ENCODE assay signal across 16 cellular contexts in genomic region chr7:97021443-97022261, GRCh38. TPM values are rescaled to one million over a fixed set of nuclear protein-coding genes. Genes with fewer than 3 reads are reported as not detected.
DNase-seq lines count a peak whose midpoint lies in the region; ATAC-seq lines count a peak whose summit lies in the region.
"Had no signal": no experiment of that assay in that cellular context is flagged by ENCODE, and none has a peak within 500 bp of the region (broad histone marks: within the 10 kb centered on the region; RNA-seq: fewer than 3 reads in every experiment).

No MANE protein-coding gene starts in this region.

- H3K36me3 Mint-ChIP-seq in activated naive CD4-positive, alpha-beta T cell treated with anti-CD3 and anti-CD28 coated beads, Interleukin-2, amount 10 ng/mL, durations not matched to agents 7 days and 5 days, result peaks cover 8% of the 10 kb centered on the region
- H3K36me3 Mint-ChIP-seq in activated naive CD4-positive, alpha-beta T cell treated with anti-CD3 and anti-CD28 coated beads, Interleukin-2, amount 50 U/mL, for 72 hours, result peaks cover 16 to 30% of the 10 kb centered on the region in 2 donors
- H3K36me3 Mint-ChIP-seq in activated naive CD8-positive, alpha-beta T cell, result no peaks in the 10 kb centered on the region
- peaks cover 7 to 24% of the 10 kb centered on the region in 2 donors for H3K36me3 Mint-ChIP-seq in stimulated activated naive B cell treated with anti-CD40 and anti-IgM and Interleukin-4, amounts not matched to agents 10 μg/mL and 1 μg/mL and 100 μg/mL, for 72 hours

- H3K4me1 Mint-ChIP-seq in activated naive CD4-positive, alpha-beta T cell treated with anti-CD3 and anti-CD28 coated beads, Interleukin-2, amount 10 ng/mL, durations not matched to agents 7 days and 5 days, result peaks cover 24% of the 10 kb centered on the region
- H3K4me1 Mint-ChIP-seq in activated naive CD8-positive, alpha-beta T cell (ENCODE audit: low read depth), result peaks cover 58% of the 10 kb centered on the region
- H3K4me1 Mint-ChIP-seq in stimulated activated naive B cell treated with anti-CD40 and anti-IgM and Interleukin-4, amounts not matched to agents 10 μg/mL and 1 μg/mL and 100 μg/mL, for 72 hours, result peaks cover 34 to 56% of the 10 kb centered on the region in 2 donors

- peak overlapping the region; percentile 43; the same call in 1 of the 2 replicates for H3K4me3 ChIP-seq in iPS-18c (ENCODE audit: insufficient read depth, low read depth, low read length)
- H3K4me3 ChIP-seq: colonic mucosa, K562 had no signal

- peaks cover 5% of the 10 kb centered on the region for H3K9me3 ChIP-seq in iPS-18c (ENCODE audit: control insufficient read depth, insufficient read depth, low read length)
- H3K9me3 ChIP-seq: colonic mucosa had no signal

- no peak for ATAC-seq in activated naive CD4-positive, alpha-beta T cell treated with anti-CD3 and anti-CD28 coated beads, Interleukin-2, amount 50 U/mL, for 72 hours
- no peak for ATAC-seq in stimulated activated naive B cell treated with anti-CD40 and anti-IgM and Interleukin-4, amounts not matched to agents 10 μg/mL and 1 μg/mL and 100 μg/mL, for 72 hours (replicated peaks)
- no peak for ATAC-seq in GM18519 (IDR thresholded peaks at IDR 0.05; ENCODE audit: low FRiP score, unreplicated experiment)
- ATAC-seq: K562 had no signal

- CTCF ChIA-PET in activated naive CD4-positive, alpha-beta T cell treated with anti-CD3 and anti-CD28 coated beads, Interleukin-2, amount 10 ng/mL, durations not matched to agents 7 days and 5 days (lab: Charles Lee), result interaction anchor here (1.1 kb wide), 2 partner anchors 14 to 946 kb away, joined by 3 to 4 read pairs; no protein-coding TSS in a partner anchor

- DNase-seq in activated naive CD4-positive, alpha-beta T cell treated with anti-CD3 and anti-CD28 coated beads, Interleukin-2, amount 10 ng/mL, durations not matched to agents 7 days and 5 days, result no peak
- DNase-seq in activated naive CD4-positive, alpha-beta T cell treated with anti-CD3 and anti-CD28 coated beads, Interleukin-2, amount 50 U/mL, for 72 hours (ENCODE audit: low spot score in 2 of 2), result no peak
- DNase-seq in stimulated activated naive B cell treated with anti-CD40 and anti-IgM and Interleukin-4, amounts not matched to agents 10 μg/mL and 1 μg/mL and 100 μg/mL, for 72 hours, result no peak
- DNase-seq in A172 (ENCODE audit: low spot score), result no peak
- DNase-seq in NCI-H510A (lab: John Stamatoyannopoulos, UW), result no peak
- DNase-seq: activated CD4-positive, CD25-positive, alpha-beta regulatory T cell treated with anti-CD3 and anti-CD28 coated beads, Interleukin-2, amount 50 U/mL, for 72 hours; activated gamma-delta T cell treated with Interleukin-2 at 50 U/mL for 16 hours; colonic mucosa; HFFc6; NCI-H1694; NK-92 treated with Interleukin-12 subunit alpha and Interleukin-12 subunit beta, amount 100 ng/mL, for 24 hours; stimulated activated CD4-positive, alpha-beta T cell treated with anti-CD3 and anti-CD28 coated beads, Interleukin-12 subunit alpha, Interleukin-12 subunit beta, amount 100 ng/mL, for 4 hours had no signal

- H3K27ac Mint-ChIP-seq in activated naive CD4-positive, alpha-beta T cell treated with anti-CD3 and anti-CD28 coated beads, Interleukin-2, amount 10 ng/mL, durations not matched to agents 7 days and 5 days, result peak overlapping the region; percentile 26
- peak overlapping the region in 1 of 2 donors; percentile 92 for H3K27ac Mint-ChIP-seq in activated naive CD4-positive, alpha-beta T cell treated with anti-CD3 and anti-CD28 coated beads, Interleukin-2, amount 50 U/mL, for 72 hours
- H3K27ac Mint-ChIP-seq in activated naive CD8-positive, alpha-beta T cell, result no peak overlapping the region
- H3K27ac Mint-ChIP-seq in stimulated activated naive B cell treated with anti-CD40 and anti-IgM and Interleukin-4, amounts not matched to agents 10 μg/mL and 1 μg/mL and 100 μg/mL, for 72 hours, result peak overlapping the region; percentile 93
- H3K27ac Mint-ChIP-seq: HFFc6 had no signal

- H3K9me3 Mint-ChIP-seq in activated naive CD4-positive, alpha-beta T cell treated with anti-CD3 and anti-CD28 coated beads, Interleukin-2, amount 10 ng/mL, durations not matched to agents 7 days and 5 days, result no peaks in the 10 kb centered on the region
- no peaks in the 10 kb centered on the region for H3K9me3 Mint-ChIP-seq in activated naive CD4-positive, alpha-beta T cell treated with anti-CD3 and anti-CD28 coated beads, Interleukin-2, amount 50 U/mL, for 72 hours
- no peaks in the 10 kb centered on the region for H3K9me3 Mint-ChIP-seq in activated naive CD8-positive, alpha-beta T cell (ENCODE audit: low read depth)
- H3K9me3 Mint-ChIP-seq in stimulated activated naive B cell treated with anti-CD40 and anti-IgM and Interleukin-4, amounts not matched to agents 10 μg/mL and 1 μg/mL and 100 μg/mL, for 72 hours, result peaks cover 0 to 3% of the 10 kb centered on the region in 2 donors

- no peak overlapping the region for H3K4me3 Mint-ChIP-seq in activated naive CD4-positive, alpha-beta T cell treated with anti-CD3 and anti-CD28 coated beads, Interleukin-2, amount 10 ng/mL, durations not matched to agents 7 days and 5 days
- H3K4me3 Mint-ChIP-seq in activated naive CD8-positive, alpha-beta T cell, result peak overlapping the region; percentile 27
- H3K4me3 Mint-ChIP-seq in stimulated activated naive B cell treated with anti-CD40 and anti-IgM and Interleukin-4, amounts not matched to agents 10 μg/mL and 1 μg/mL and 100 μg/mL, for 72 hours, result peak overlapping the region in 1 of 2 donors; percentile 42
- H3K4me3 Mint-ChIP-seq: HFFc6 had no signal

- peaks cover 100% of the 10 kb centered on the region for H3K27me3 Mint-ChIP-seq in activated naive CD4-positive, alpha-beta T cell treated with anti-CD3 and anti-CD28 coated beads, Interleukin-2, amount 10 ng/mL, durations not matched to agents 7 days and 5 days
- H3K27me3 Mint-ChIP-seq in activated naive CD8-positive, alpha-beta T cell, result peaks cover 77% of the 10 kb centered on the region
- peaks cover 86 to 99% of the 10 kb centered on the region in 2 donors for H3K27me3 Mint-ChIP-seq in stimulated activated naive B cell treated with anti-CD40 and anti-IgM and Interleukin-4, amounts not matched to agents 10 μg/mL and 1 μg/mL and 100 μg/mL, for 72 hours

RNA-seq across cellular contexts. Expression of gene DLX5, which starts 3.0 kb away (rescaled TPM):
- not detected for total RNA-seq in activated naive CD4-positive, alpha-beta T cell treated with anti-CD3 and anti-CD28 coated beads, Interleukin-2, amount 50 U/mL, for 72 hours
- total RNA-seq in A172 (2014; rRNA removed; shearing (Covaris generic)), result not detected in 2 replicates
- total RNA-seq: colonic mucosa, HFFc6, K562 had no signal

RNA-seq across cellular contexts. Expression of gene DLX6, which starts 16.3 kb away (rescaled TPM):
- not detected for total RNA-seq in activated naive CD4-positive, alpha-beta T cell treated with anti-CD3 and anti-CD28 coated beads, Interleukin-2, amount 50 U/mL, for 72 hours
- total RNA-seq in A172 (2014; rRNA removed; shearing (Covaris generic)), result not detected in 2 replicates
- total RNA-seq: colonic mucosa, HFFc6, K562 had no signal
